1 cellular context compared by ENCODE assay signal in the genomic region with DNA sequence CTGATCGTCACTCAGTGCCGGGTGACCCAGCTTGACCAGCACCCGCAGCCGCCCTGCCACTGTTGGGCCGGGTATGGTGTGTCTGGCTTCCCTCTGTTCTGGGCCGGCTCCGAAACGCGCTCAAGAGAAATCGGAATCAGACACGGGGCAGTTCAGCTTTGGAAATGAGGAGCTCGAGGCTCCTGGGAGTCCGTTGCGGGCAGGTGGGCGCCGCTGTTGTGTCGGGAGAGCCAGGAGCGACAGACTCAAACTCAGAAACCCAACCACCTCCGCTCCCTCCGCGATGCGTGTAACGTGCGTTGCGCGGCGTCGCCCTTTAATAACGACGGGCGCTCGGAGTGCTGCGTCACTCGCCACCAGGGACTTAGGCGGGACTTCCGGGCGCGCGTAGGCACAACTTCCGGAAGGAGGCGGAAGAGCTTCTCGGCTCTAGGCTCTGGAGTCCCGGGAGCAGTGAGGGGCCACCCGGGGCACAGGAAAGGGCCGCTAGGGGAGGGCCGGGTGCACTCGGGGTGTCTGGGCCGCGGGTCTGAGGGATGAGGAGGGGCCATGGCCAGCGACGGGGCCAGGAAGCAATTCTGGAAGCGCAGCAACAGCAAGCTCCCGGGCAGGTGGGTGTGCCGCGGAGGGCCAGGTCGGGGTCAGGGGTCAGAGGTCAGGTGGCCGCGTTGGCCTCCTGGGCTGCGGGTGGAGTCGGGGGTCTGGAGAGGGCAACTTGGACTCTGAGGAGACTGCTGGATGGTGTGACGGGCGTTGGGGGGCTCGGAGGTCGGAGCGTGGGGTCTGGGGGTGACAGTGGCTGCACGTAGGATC.
TF ChIP-seq lines count a peak whose summit lies in the region.

A gene with protein sequence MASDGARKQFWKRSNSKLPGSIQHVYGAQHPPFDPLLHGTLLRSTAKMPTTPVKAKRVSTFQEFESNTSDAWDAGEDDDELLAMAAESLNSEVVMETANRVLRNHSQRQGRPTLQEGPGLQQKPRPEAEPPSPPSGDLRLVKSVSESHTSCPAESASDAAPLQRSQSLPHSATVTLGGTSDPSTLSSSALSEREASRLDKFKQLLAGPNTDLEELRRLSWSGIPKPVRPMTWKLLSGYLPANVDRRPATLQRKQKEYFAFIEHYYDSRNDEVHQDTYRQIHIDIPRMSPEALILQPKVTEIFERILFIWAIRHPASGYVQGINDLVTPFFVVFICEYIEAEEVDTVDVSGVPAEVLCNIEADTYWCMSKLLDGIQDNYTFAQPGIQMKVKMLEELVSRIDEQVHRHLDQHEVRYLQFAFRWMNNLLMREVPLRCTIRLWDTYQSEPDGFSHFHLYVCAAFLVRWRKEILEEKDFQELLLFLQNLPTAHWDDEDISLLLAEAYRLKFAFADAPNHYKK (plus strand): TSS at position 413 of the 813 bp plus-strand sequence. CDS start 137 bp downstream, at position 550.

TF ChIP-seq in HepG2, 621 proteins besides CTCF, POLR2A, EP300 and RAD21 (continued from another document and continues in another):
- TF ChIP-seq, protein P1, sequence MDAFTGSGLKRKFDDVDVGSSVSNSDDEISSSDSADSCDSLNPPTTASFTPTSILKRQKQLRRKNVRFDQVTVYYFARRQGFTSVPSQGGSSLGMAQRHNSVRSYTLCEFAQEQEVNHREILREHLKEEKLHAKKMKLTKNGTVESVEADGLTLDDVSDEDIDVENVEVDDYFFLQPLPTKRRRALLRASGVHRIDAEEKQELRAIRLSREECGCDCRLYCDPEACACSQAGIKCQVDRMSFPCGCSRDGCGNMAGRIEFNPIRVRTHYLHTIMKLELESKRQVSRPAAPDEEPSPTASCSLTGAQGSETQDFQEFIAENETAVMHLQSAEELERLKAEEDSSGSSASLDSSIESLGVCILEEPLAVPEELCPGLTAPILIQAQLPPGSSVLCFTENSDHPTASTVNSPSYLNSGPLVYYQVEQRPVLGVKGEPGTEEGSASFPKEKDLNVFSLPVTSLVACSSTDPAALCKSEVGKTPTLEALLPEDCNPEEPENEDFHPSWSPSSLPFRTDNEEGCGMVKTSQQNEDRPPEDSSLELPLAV (CRISPR knock-in tag; conservative IDR thresholded peaks at IDR 0.05; ENCODE audit: low read depth) = no peak
- no peak for TF ChIP-seq ZNF292 (CRISPR knock-in tag; IDR thresholded peaks at IDR 0.05; ENCODE audit: borderline replicate concordance, low read depth)
- TF ChIP-seq PHF20 (CRISPR knock-in tag; IDR thresholded peaks at IDR 0.05) = peak; percentile 97
- peak; percentile 53; the same call in 1 of the 2 replicates for TF ChIP-seq ZNF329 (CRISPR knock-in tag; IDR thresholded peaks at IDR 0.05; ENCODE audit: low read depth)
- TF ChIP-seq RFX1 (IDR thresholded peaks at IDR 0.05) = no peak
- TF ChIP-seq HMGA1 (CRISPR knock-in tag; conservative IDR thresholded peaks at IDR 0.05) = no peak
- no peak for TF ChIP-seq ZBTB1 (CRISPR knock-in tag; IDR thresholded peaks at IDR 0.05; ENCODE audit: borderline replicate concordance)
- TF ChIP-seq, protein P2, sequence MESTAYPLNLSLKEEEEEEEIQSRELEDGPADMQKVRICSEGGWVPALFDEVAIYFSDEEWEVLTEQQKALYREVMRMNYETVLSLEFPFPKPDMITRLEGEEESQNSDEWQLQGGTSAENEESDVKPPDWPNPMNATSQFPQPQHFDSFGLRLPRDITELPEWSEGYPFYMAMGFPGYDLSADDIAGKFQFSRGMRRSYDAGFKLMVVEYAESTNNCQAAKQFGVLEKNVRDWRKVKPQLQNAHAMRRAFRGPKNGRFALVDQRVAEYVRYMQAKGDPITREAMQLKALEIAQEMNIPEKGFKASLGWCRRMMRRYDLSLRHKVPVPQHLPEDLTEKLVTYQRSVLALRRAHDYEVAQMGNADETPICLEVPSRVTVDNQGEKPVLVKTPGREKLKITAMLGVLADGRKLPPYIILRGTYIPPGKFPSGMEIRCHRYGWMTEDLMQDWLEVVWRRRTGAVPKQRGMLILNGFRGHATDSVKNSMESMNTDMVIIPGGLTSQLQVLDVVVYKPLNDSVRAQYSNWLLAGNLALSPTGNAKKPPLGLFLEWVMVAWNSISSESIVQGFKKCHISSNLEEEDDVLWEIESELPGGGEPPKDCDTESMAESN (CRISPR knock-in tag; conservative IDR thresholded peaks at IDR 0.05) = peak; percentile 87
- TF ChIP-seq NPAS2 (CRISPR knock-in tag; IDR thresholded peaks at IDR 0.05; ENCODE audit: borderline replicate concordance) = no peak
- peak; percentile 94 for TF ChIP-seq ZNF136 (CRISPR knock-in tag; IDR thresholded peaks at IDR 0.05; ENCODE audit: low read depth)
- no peak for TF ChIP-seq NFRKB (IDR thresholded peaks at IDR 0.05)
- TF ChIP-seq, protein P3, sequence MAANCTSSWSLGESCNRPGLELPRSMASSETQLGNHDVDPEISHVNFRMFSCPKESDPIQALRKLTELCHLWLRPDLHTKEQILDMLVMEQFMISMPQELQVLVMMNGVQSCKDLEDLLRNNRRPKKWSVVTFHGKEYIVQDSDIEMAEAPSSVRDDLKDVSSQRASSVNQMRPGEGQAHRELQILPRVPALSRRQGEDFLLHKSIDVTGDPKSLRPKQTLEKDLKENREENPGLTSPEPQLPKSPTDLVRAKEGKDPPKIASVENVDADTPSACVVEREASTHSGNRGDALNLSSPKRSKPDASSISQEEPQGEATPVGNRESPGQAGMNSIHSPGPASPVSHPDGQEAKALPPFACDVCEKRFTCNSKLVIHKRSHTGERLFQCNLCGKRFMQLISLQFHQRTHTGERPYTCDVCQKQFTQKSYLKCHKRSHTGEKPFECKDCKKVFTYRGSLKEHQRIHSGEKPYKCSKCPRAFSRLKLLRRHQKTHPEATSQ (CRISPR knock-in tag; IDR thresholded peaks at IDR 0.05; ENCODE audit: borderline replicate concordance) = no peak; the same call in 1 of the 2 replicates
- no peak for TF ChIP-seq IKZF1 (IDR thresholded peaks at IDR 0.05)
- peak; percentile 68 for TF ChIP-seq AGO1 (IDR thresholded peaks at IDR 0.05; ENCODE audit: low read depth, low read length, poor library complexity, severe bottlenecking)
- TF ChIP-seq SP2 (CRISPR knock-in tag; IDR thresholded peaks at IDR 0.05) = peak; percentile 95
- TF ChIP-seq, protein P4, sequence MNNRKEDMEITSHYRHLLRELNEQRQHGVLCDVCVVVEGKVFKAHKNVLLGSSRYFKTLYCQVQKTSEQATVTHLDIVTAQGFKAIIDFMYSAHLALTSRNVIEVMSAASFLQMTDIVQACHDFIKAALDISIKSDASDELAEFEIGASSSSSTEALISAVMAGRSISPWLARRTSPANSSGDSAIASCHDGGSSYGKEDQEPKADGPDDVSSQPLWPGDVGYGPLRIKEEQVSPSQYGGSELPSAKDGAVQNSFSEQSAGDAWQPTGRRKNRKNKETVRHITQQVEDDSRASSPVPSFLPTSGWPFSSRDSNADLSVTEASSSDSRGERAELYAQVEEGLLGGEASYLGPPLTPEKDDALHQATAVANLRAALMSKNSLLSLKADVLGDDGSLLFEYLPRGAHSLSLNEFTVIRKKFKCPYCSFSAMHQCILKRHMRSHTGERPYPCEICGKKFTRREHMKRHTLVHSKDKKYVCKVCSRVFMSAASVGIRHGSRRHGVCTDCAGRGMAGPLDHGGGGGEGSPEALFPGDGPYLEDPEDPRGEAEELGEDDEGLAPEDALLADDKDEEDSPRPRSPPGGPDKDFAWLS (CRISPR knock-in tag; IDR thresholded peaks at IDR 0.05; ENCODE audit: borderline replicate concordance) = no peak; the same call in 1 of the 2 replicates
- 0 out of 2 replicates have a peak, but pooled peaks have one; percentile 12 for TF ChIP-seq ZNF510 (CRISPR knock-in tag; IDR thresholded peaks at IDR 0.05; ENCODE audit: low read depth)
- TF ChIP-seq, protein P5, sequence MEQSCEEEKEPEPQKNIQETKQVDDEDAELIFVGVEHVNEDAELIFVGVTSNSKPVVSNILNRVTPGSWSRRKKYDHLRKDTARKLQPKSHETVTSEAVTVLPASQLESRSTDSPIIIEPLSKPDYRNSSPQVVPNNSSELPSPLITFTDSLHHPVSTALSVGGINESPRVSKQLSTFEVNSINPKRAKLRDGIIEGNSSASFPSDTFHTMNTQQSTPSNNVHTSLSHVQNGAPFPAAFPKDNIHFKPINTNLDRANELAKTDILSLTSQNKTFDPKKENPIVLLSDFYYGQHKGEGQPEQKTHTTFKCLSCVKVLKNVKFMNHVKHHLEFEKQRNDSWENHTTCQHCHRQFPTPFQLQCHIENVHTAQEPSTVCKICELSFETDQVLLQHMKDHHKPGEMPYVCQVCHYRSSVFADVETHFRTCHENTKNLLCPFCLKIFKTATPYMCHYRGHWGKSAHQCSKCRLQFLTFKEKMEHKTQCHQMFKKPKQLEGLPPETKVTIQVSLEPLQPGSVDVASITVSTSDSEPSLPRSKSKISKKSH (CRISPR knock-in tag; IDR thresholded peaks at IDR 0.05; ENCODE audit: borderline replicate concordance) = peak; percentile 36
- TF ChIP-seq, protein P6, sequence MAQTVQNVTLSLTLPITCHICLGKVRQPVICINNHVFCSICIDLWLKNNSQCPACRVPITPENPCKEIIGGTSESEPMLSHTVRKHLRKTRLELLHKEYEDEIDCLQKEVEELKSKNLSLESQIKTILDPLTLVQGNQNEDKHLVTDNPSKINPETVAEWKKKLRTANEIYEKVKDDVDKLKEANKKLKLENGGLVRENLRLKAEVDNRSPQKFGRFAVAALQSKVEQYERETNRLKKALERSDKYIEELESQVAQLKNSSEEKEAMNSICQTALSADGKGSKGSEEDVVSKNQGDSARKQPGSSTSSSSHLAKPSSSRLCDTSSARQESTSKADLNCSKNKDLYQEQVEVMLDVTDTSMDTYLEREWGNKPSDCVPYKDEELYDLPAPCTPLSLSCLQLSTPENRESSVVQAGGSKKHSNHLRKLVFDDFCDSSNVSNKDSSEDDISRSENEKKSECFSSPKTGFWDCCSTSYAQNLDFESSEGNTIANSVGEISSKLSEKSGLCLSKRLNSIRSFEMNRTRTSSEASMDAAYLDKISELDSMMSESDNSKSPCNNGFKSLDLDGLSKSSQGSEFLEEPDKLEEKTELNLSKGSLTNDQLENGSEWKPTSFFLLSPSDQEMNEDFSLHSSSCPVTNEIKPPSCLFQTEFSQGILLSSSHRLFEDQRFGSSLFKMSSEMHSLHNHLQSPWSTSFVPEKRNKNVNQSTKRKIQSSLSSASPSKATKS (CRISPR knock-in tag; IDR thresholded peaks at IDR 0.05) = no peak
- TF ChIP-seq, protein P7, sequence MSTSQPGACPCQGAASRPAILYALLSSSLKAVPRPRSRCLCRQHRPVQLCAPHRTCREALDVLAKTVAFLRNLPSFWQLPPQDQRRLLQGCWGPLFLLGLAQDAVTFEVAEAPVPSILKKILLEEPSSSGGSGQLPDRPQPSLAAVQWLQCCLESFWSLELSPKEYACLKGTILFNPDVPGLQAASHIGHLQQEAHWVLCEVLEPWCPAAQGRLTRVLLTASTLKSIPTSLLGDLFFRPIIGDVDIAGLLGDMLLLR (CRISPR knock-in tag; IDR thresholded peaks at IDR 0.05) = no peak; the same call in 1 of the 2 replicates
- TF ChIP-seq, protein P8, sequence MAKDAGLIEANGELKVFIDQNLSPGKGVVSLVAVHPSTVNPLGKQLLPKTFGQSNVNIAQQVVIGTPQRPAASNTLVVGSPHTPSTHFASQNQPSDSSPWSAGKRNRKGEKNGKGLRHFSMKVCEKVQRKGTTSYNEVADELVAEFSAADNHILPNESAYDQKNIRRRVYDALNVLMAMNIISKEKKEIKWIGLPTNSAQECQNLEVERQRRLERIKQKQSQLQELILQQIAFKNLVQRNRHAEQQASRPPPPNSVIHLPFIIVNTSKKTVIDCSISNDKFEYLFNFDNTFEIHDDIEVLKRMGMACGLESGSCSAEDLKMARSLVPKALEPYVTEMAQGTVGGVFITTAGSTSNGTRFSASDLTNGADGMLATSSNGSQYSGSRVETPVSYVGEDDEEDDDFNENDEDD (CRISPR knock-in tag; IDR thresholded peaks at IDR 0.05; ENCODE audit: borderline replicate concordance) = peak; percentile 85
- no peak for TF ChIP-seq RBM39 (IDR thresholded peaks at IDR 0.05; ENCODE audit: low read depth, low read length, poor library complexity, severe bottlenecking)
- peak; percentile 70 for TF ChIP-seq FOXO1 (CRISPR knock-in tag; IDR thresholded peaks at IDR 0.05)
- TF ChIP-seq NFYB (CRISPR knock-in tag; IDR thresholded peaks at IDR 0.05) = peak; percentile 61
- peak; percentile 70 for TF ChIP-seq ZNF143 (CRISPR knock-in tag; IDR thresholded peaks at IDR 0.05)
- peak; percentile 81 for TF ChIP-seq ZNF598 (CRISPR knock-in tag; IDR thresholded peaks at IDR 0.05; ENCODE audit: borderline replicate concordance)
- TF ChIP-seq KLF11 (CRISPR knock-in tag; IDR thresholded peaks at IDR 0.05) = 0 out of 2 replicates have a peak, but pooled peaks have one; percentile 63
- TF ChIP-seq MLLT10 (CRISPR knock-in tag; IDR thresholded peaks at IDR 0.05) = no peak
- TF ChIP-seq, protein P9, sequence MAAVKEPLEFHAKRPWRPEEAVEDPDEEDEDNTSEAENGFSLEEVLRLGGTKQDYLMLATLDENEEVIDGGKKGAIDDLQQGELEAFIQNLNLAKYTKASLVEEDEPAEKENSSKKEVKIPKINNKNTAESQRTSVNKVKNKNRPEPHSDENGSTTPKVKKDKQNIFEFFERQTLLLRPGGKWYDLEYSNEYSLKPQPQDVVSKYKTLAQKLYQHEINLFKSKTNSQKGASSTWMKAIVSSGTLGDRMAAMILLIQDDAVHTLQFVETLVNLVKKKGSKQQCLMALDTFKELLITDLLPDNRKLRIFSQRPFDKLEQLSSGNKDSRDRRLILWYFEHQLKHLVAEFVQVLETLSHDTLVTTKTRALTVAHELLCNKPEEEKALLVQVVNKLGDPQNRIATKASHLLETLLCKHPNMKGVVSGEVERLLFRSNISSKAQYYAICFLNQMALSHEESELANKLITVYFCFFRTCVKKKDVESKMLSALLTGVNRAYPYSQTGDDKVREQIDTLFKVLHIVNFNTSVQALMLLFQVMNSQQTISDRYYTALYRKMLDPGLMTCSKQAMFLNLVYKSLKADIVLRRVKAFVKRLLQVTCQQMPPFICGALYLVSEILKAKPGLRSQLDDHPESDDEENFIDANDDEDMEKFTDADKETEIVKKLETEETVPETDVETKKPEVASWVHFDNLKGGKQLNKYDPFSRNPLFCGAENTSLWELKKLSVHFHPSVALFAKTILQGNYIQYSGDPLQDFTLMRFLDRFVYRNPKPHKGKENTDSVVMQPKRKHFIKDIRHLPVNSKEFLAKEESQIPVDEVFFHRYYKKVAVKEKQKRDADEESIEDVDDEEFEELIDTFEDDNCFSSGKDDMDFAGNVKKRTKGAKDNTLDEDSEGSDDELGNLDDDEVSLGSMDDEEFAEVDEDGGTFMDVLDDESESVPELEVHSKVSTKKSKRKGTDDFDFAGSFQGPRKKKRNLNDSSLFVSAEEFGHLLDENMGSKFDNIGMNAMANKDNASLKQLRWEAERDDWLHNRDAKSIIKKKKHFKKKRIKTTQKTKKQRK (IDR thresholded peaks at IDR 0.05; ENCODE audit: low read length) = no peak
- TF ChIP-seq TOPORS (CRISPR knock-in tag; IDR thresholded peaks at IDR 0.05) = no peak; the same call in 1 of the 2 replicates
- TF ChIP-seq ZNF232 (CRISPR knock-in tag; IDR thresholded peaks at IDR 0.05; ENCODE audit: borderline replicate concordance) = no peak; the same call in 1 of the 2 replicates
- TF ChIP-seq ZBTB3 (CRISPR knock-in tag; IDR thresholded peaks at IDR 0.05; ENCODE audit: borderline replicate concordance, low read depth) = no peak; the same call in 1 of the 2 replicates
- TF ChIP-seq ZNF205 (CRISPR knock-in tag; IDR thresholded peaks at IDR 0.05) = peak; percentile 75
- peak; percentile 70; the same call in 1 of the 2 replicates for TF ChIP-seq GATA4 (IDR thresholded peaks at IDR 0.05; ENCODE audit: borderline replicate concordance, low read depth)
- TF ChIP-seq HOXD1 (CRISPR knock-in tag; IDR thresholded peaks at IDR 0.05) = no peak; the same call in 1 of the 2 replicates
- TF ChIP-seq ATRX (CRISPR knock-in tag; IDR thresholded peaks at IDR 0.05; ENCODE audit: borderline replicate concordance) = peak; percentile 81; the same call in 1 of the 2 replicates
- TF ChIP-seq NR2F6 (IDR thresholded peaks at IDR 0.05) = peak; percentile 99
- peak; percentile 95 for TF ChIP-seq NR2F6 (CRISPR knock-in tag; IDR thresholded peaks at IDR 0.05)
